23 cellular contexts compared by ENCODE assay signal in genomic region chr7:74496272-74496671, GRCh38. TPM values are rescaled to one million over a fixed set of nuclear protein-coding genes. Genes with fewer than 3 reads are reported as not detected.
"Had no signal": no experiment of that assay in that cellular context is flagged by ENCODE, and none has a peak within 500 bp of the region (broad histone marks: within the 10 kb centered on the region; RNA-seq: fewer than 3 reads in every experiment).

No MANE protein-coding gene starts in this region.

- H3K27me3 ChIP-seq: brain microvascular endothelial cell, foreskin keratinocyte, ovary, right atrium auricular region, testis had no signal

- H3K4me1 Mint-ChIP-seq: activated CD4-positive, alpha-beta memory T cell treated with anti-CD3 and anti-CD28 coated beads, Interleukin-2, amount 10 ng/mL, durations not matched to agents 7 days and 5 days; immature natural killer cell had no signal

- H3K27me3 Mint-ChIP-seq: activated CD4-positive, alpha-beta memory T cell treated with anti-CD3 and anti-CD28 coated beads, Interleukin-2, amount 10 ng/mL, durations not matched to agents 7 days and 5 days; naive thymus-derived CD4-positive, alpha-beta T cell; T-helper 17 cell; type B pancreatic cell had no signal

- DNase-seq: activated CD4-positive, alpha-beta memory T cell treated with anti-CD3 and anti-CD28 coated beads, Interleukin-2, amount 10 ng/mL, durations not matched to agents 7 days and 5 days; activated CD4-positive, alpha-beta T cell treated with anti-CD3 and anti-CD28 coated beads for 48 hours; activated effector memory CD4-positive, alpha-beta T cell treated with anti-CD3 and anti-CD28 coated beads, Interleukin-2, amount 50 U/mL, for 16 hours; activated naive CD4-positive, alpha-beta T cell treated with anti-CD3 and anti-CD28 coated beads, Interleukin-2, amount 50 U/mL, for 16 hours; activated T-cell treated with anti-CD3 and anti-CD28 coated beads, Interleukin-2, amount 50 U/mL, for 72 hours; aorta; brain microvascular endothelial cell; central memory CD4-positive, alpha-beta T cell; dermis blood vessel endothelial cell; effector CD8-positive, alpha-beta T cell; foreskin keratinocyte; immature natural killer cell; lower lobe of right lung; naive thymus-derived CD4-positive, alpha-beta T cell; ovary; psoas muscle; stimulated activated CD4-positive, alpha-beta T cell treated with anti-CD3 and anti-CD28 coated beads, Interleukin-12 subunit alpha, Interleukin-12 subunit beta, amount 100 ng/mL, for 4 hours; T-helper 17 cell; testis had no signal

- H3K36me3 ChIP-seq: brain microvascular endothelial cell, lower lobe of right lung, ovary, right atrium auricular region had no signal

- H3K36me3 Mint-ChIP-seq: immature natural killer cell; stimulated activated effector memory CD8-positive, alpha-beta T cell treated with anti-CD3 and anti-CD28 coated beads, Interleukin-12 subunit alpha, Interleukin-12 subunit beta, amount 100 ng/mL, for 72 hours had no signal

- H3K27ac ChIP-seq: brain microvascular endothelial cell, foreskin keratinocyte, lower lobe of right lung, ovary, psoas muscle, testis had no signal

- ATAC-seq: activated T-cell treated with anti-CD3 and anti-CD28 coated beads, Interleukin-2, amount 50 U/mL, for 72 hours; foreskin keratinocyte; left lobe of liver; naive thymus-derived CD4-positive, alpha-beta T cell; stimulated activated effector memory CD8-positive, alpha-beta T cell treated with anti-CD3 and anti-CD28 coated beads, Interleukin-12 subunit alpha, Interleukin-12 subunit beta, amount 100 ng/mL, for 72 hours; T-helper 17 cell had no signal

- H3K4me3 Mint-ChIP-seq: activated CD4-positive, alpha-beta memory T cell treated with anti-CD3 and anti-CD28 coated beads, Interleukin-2, amount 10 ng/mL, durations not matched to agents 7 days and 5 days; activated T-cell treated with anti-CD3 and anti-CD28 coated beads, Interleukin-2, amount 50 U/mL, for 72 hours; immature natural killer cell; naive thymus-derived CD4-positive, alpha-beta T cell; stimulated activated effector memory CD8-positive, alpha-beta T cell treated with anti-CD3 and anti-CD28 coated beads, Interleukin-12 subunit alpha, Interleukin-12 subunit beta, amount 100 ng/mL, for 72 hours; T-helper 17 cell; type B pancreatic cell had no signal

- H3K9me3 Mint-ChIP-seq: immature natural killer cell, type B pancreatic cell had no signal

- H3K4me1 ChIP-seq: foreskin keratinocyte, lower lobe of right lung, testis had no signal

- H3K4me3 ChIP-seq: lower lobe of right lung, ovary, psoas muscle, right atrium auricular region, testis had no signal

- H3K9me3 ChIP-seq: lower lobe of right lung, ovary, psoas muscle, testis had no signal

- H3K27ac Mint-ChIP-seq: activated CD4-positive, alpha-beta memory T cell treated with anti-CD3 and anti-CD28 coated beads, Interleukin-2, amount 10 ng/mL, durations not matched to agents 7 days and 5 days; activated T-cell treated with anti-CD3 and anti-CD28 coated beads, Interleukin-2, amount 50 U/mL, for 72 hours; immature natural killer cell; naive thymus-derived CD4-positive, alpha-beta T cell; stimulated activated effector memory CD8-positive, alpha-beta T cell treated with anti-CD3 and anti-CD28 coated beads, Interleukin-12 subunit alpha, Interleukin-12 subunit beta, amount 100 ng/mL, for 72 hours; T-helper 17 cell; type B pancreatic cell had no signal

RNA-seq across cellular contexts. Expression of gene GTF2IRD1, which starts 42.6 kb away (rescaled TPM):
- polyA plus RNA-seq: immature natural killer cell had no signal
